In genomic region chr22:41596776-41597634, GRCh38 we compare ENCODE assay signal across 1 cellular context.
TF ChIP-seq lines count a peak whose summit lies in the region.

No MANE protein-coding gene starts in this region.

TF ChIP-seq in HepG2, 621 proteins besides CTCF, POLR2A, EP300 and RAD21 (continued from another document and continues in another):
- TF ChIP-seq ZXDC (CRISPR knock-in tag; IDR thresholded peaks at IDR 0.05), result no peak
- peak; percentile 43; the same call in 1 of the 2 replicates for TF ChIP-seq RFXAP (CRISPR knock-in tag; IDR thresholded peaks at IDR 0.05; ENCODE audit: borderline replicate concordance)
- no peak for TF ChIP-seq ZNF335 (CRISPR knock-in tag; IDR thresholded peaks at IDR 0.05)
- TF ChIP-seq MAZ (IDR thresholded peaks at IDR 0.05; ENCODE audit: borderline replicate concordance, low read depth, low read length), result no peak
- TF ChIP-seq MAZ (CRISPR knock-in tag; IDR thresholded peaks at IDR 0.05; ENCODE audit: low read depth), result no peak
- TF ChIP-seq SNRNP70 (IDR thresholded peaks at IDR 0.05; ENCODE audit: low read depth, low read length), result no peak
- no peak for TF ChIP-seq NFATC3 (CRISPR knock-in tag; IDR thresholded peaks at IDR 0.05)
- no peak for TF ChIP-seq FOXO4 (CRISPR knock-in tag; conservative IDR thresholded peaks at IDR 0.05)
- no peak for TF ChIP-seq NONO (IDR thresholded peaks at IDR 0.05)
- TF ChIP-seq NONO (CRISPR knock-in tag; conservative IDR thresholded peaks at IDR 0.05), result 0 out of 2 replicates have a peak, but pooled peaks have one; percentile 46
- TF ChIP-seq ZFP36 (IDR thresholded peaks at IDR 0.05; ENCODE audit: borderline replicate concordance, low read depth, low read length, partially characterized antibody), result no peak
- peak; percentile 19; the same call in 1 of the 2 replicates for TF ChIP-seq TSC22D2 (CRISPR knock-in tag; IDR thresholded peaks at IDR 0.05; ENCODE audit: borderline replicate concordance)
- TF ChIP-seq HIC2 (CRISPR knock-in tag; IDR thresholded peaks at IDR 0.05; ENCODE audit: low read depth), result peak; percentile 88
- no peak for TF ChIP-seq ZNF589 (CRISPR knock-in tag; conservative IDR thresholded peaks at IDR 0.05)
- no peak for TF ChIP-seq IKZF1 (IDR thresholded peaks at IDR 0.05)
- TF ChIP-seq ZNF225 (CRISPR knock-in tag; IDR thresholded peaks at IDR 0.05), result no peak; the same call in 1 of the 2 replicates
- no peak for TF ChIP-seq RFX1 (IDR thresholded peaks at IDR 0.05)
- TF ChIP-seq NR2F2 (IDR thresholded peaks at IDR 0.05; ENCODE audit: borderline replicate concordance, low read depth), result no peak
- no peak for TF ChIP-seq ZNF484 (CRISPR knock-in tag; IDR thresholded peaks at IDR 0.05; ENCODE audit: borderline replicate concordance, low read depth)
- 0 out of 2 replicates have a peak, but pooled peaks have one; percentile 38 for TF ChIP-seq ZNF574 (CRISPR knock-in tag; IDR thresholded peaks at IDR 0.05)
- TF ChIP-seq ZNF432 (CRISPR knock-in tag; IDR thresholded peaks at IDR 0.05; ENCODE audit: borderline replicate concordance), result no peak
- no peak for TF ChIP-seq HMG20B (CRISPR knock-in tag; conservative IDR thresholded peaks at IDR 0.05)
- TF ChIP-seq AFF4 (CRISPR knock-in tag; IDR thresholded peaks at IDR 0.05), result no peak
- no peak for TF ChIP-seq ARID2 (CRISPR knock-in tag; IDR thresholded peaks at IDR 0.05; ENCODE audit: borderline replicate concordance)
- TF ChIP-seq ZNF597 (CRISPR knock-in tag; IDR thresholded peaks at IDR 0.05), result no peak
- peak; percentile 22; the same call in 1 of the 2 replicates for TF ChIP-seq ZNF280B (CRISPR knock-in tag; IDR thresholded peaks at IDR 0.05; ENCODE audit: borderline replicate concordance)
- peak; percentile 16; the same call in 1 of the 2 replicates for TF ChIP-seq ZFP91 (CRISPR knock-in tag; IDR thresholded peaks at IDR 0.05; ENCODE audit: borderline replicate concordance)
- no peak for TF ChIP-seq ZFP62 (CRISPR knock-in tag; IDR thresholded peaks at IDR 0.05)
- TF ChIP-seq ZNF30 (CRISPR knock-in tag; IDR thresholded peaks at IDR 0.05), result no peak
- 0 out of 2 replicates have a peak, but pooled peaks have one; percentile 55 for TF ChIP-seq GPN1 (CRISPR knock-in tag; IDR thresholded peaks at IDR 0.05; ENCODE audit: borderline replicate concordance)
- 0 out of 2 replicates have a peak, but pooled peaks have one; percentile 28 for TF ChIP-seq MIER3 (CRISPR knock-in tag; IDR thresholded peaks at IDR 0.05; ENCODE audit: borderline replicate concordance)
- no peak for TF ChIP-seq ZBTB33 (CRISPR knock-in tag; IDR thresholded peaks at IDR 0.05)
- no peak for TF ChIP-seq ARID3A (IDR thresholded peaks at IDR 0.05; ENCODE audit: low read depth, low read length)
- TF ChIP-seq ZNF616 (CRISPR knock-in tag; IDR thresholded peaks at IDR 0.05; ENCODE audit: low read depth), result no peak
